Comparison of ENCODE assay signal across 8 cellular contexts in genomic region chr11:74018331-74019005, GRCh38. TPM values are rescaled to one million over a fixed set of nuclear protein-coding genes. Genes with fewer than 3 reads are reported as not detected.
DNase-seq lines count a peak whose midpoint lies in the region; ATAC-seq and TF ChIP-seq lines count a peak whose summit lies in the region.

No MANE protein-coding gene starts in this region.

- intact Hi-C loops in Calu3 (cut with micrococcal nuclease; ENCODE audit: unreplicated experiment): no loop called here
- intact Hi-C loops in posterior vena cava (cut with DNase I): loop anchor here in 1 of 2 donors (5.0 kb wide), 1 partner anchor 36 kb away; the partner anchor contains the start of gene UCP2

- no peaks in the 10 kb centered on the region for H3K9me3 ChIP-seq in RWPE2 (ENCODE audit: severe bottlenecking)
- no peaks in the 10 kb centered on the region for H3K9me3 ChIP-seq in gastroesophageal sphincter

- no peak overlapping the region for H3K4me3 Mint-ChIP-seq in Calu3 (ENCODE audit: low read depth, unreplicated experiment)

- TF ChIP-seq POLR2A in gastroesophageal sphincter (IDR thresholded peaks at IDR 0.05): no peak

- H3K4me3 ChIP-seq in RWPE2 (ENCODE audit: severe bottlenecking): no peak overlapping the region
- no peak overlapping the region for H3K4me3 ChIP-seq in gastroesophageal sphincter

- no peak overlapping the region for H3K27ac Mint-ChIP-seq in Calu3 (ENCODE audit: unreplicated experiment)

- no peaks in the 10 kb centered on the region for H3K36me3 Mint-ChIP-seq in Calu3 (ENCODE audit: insufficient read depth, unreplicated experiment)

- CTCF ChIA-PET in Calu3 (lab: Charles Lee): interaction anchor here (0.8 to 1.6 kb wide), 2 partner anchors 8 to 12 kb away, joined by 3 to 5 read pairs; no protein-coding TSS in a partner anchor

- DNase-seq in Calu3: peak; percentile 79
- DNase-seq in RWPE2 (ENCODE audit: low spot score): no peak
- DNase-seq in posterior vena cava (ENCODE audit: low spot score): peak; percentile 97
- no peak for DNase-seq in NK-92 (lab: John Stamatoyannopoulos, UW; ENCODE audit: unreplicated experiment)
- no peak for DNase-seq in GM19238 (ENCODE audit: insufficient read length, low spot score)

- TF ChIP-seq CTCF in Calu3 (IDR thresholded peaks at IDR 0.05; ENCODE audit: unreplicated experiment) (no peak), RWPE2 (IDR thresholded peaks at IDR 0.05; ENCODE audit: poor library complexity, severe bottlenecking) (no peak), gastroesophageal sphincter (IDR thresholded peaks at IDR 0.05) (peak in 1 of 4 experiments; percentile 4)

- no peaks in the 10 kb centered on the region for H3K4me1 Mint-ChIP-seq in Calu3 (ENCODE audit: low read depth, unreplicated experiment)

- H3K27me3 ChIP-seq in RWPE2 (ENCODE audit: insufficient read depth, poor library complexity, severe bottlenecking): no peaks in the 10 kb centered on the region
- H3K27me3 ChIP-seq in gastroesophageal sphincter: no peaks in the 10 kb centered on the region

- no peak overlapping the region for H3K27ac ChIP-seq in RWPE2 (ENCODE audit: poor library complexity, severe bottlenecking)
- H3K27ac ChIP-seq in gastroesophageal sphincter: peak overlapping the region; percentile 51 to 84 (median 78)

- H3K4me1 ChIP-seq in RWPE2 (ENCODE audit: insufficient read depth, poor library complexity, severe bottlenecking): no peaks in the 10 kb centered on the region
- H3K4me1 ChIP-seq in gastroesophageal sphincter: peaks cover 3 to 27% (median 21%) of the 10 kb centered on the region in 3 donors

- H3K27me3 Mint-ChIP-seq in Calu3 (ENCODE audit: unreplicated experiment): no peaks in the 10 kb centered on the region

- ATAC-seq in RWPE2 (ENCODE audit: low read depth) (peak; percentile 21; the same call in 1 of the 3 replicates), gastroesophageal sphincter (peak; percentile 97), GM18868 (IDR thresholded peaks at IDR 0.05; ENCODE audit: unreplicated experiment) (no peak), HG03571 (IDR thresholded peaks at IDR 0.05; ENCODE audit: unreplicated experiment) (no peak)

- H3K9me3 Mint-ChIP-seq in Calu3 (ENCODE audit: low read depth, unreplicated experiment): no peaks in the 10 kb centered on the region

- 0 out of 2 replicates have a peak, but pooled peaks cover 2% of the 10 kb centered on the region for H3K36me3 ChIP-seq in RWPE2 (ENCODE audit: low read depth)
- peaks cover 0 to 44% of the 10 kb centered on the region in 2 donors for H3K36me3 ChIP-seq in gastroesophageal sphincter

- WGBS in gastroesophageal sphincter (ENCODE audit: low coverage in 1 of 2), 2 donors: 65 to 87% methylated on average over 3 to 6 of the region's 9 CpGs

- no peak for TF ChIP-seq EP300 in gastroesophageal sphincter (IDR thresholded peaks at IDR 0.05)

- no TSS peak for BruUV-seq in Calu3 (replicated peaks; lab: Mats Ljungman, UMichigan)

RNA-seq across cellular contexts. Expression of gene UCP3, which starts 9.6 kb away (rescaled TPM):
- total RNA-seq in Calu3 (2022) (1.9 and 3.4 TPM in 2 replicates), gastroesophageal sphincter (1 to 10 TPM in 3 of 4 donors, under 1 TPM in 1; 0.64 to 2.5 (median 1.6) TPM), posterior vena cava (1 to 10 TPM; 1.1 to 1.9 TPM)

RNA-seq across cellular contexts. Expression of gene UCP2, which starts 35.8 kb away (rescaled TPM):
- total RNA-seq in Calu3 (2022) (14.7 and 16.6 TPM in 2 replicates), gastroesophageal sphincter (10 to 100 TPM in 3 of 4 donors, 1 to 10 TPM in 1; 5.8 to 37.2 (median 33.2) TPM), posterior vena cava (10 to 100 TPM; 22.8 to 38.7 TPM)

Comparison
In these comparisons a context has a peak if more than half of its experiments do, and no peak if none do; other contexts are left out.
1. DNase-seq: peak in Calu3 (single experiment) and posterior vena cava (single experiment); none in RWPE2 (single experiment), NK-92 (single experiment) and GM19238 (single experiment).
2. ATAC-seq: peak in RWPE2 (single experiment) and gastroesophageal sphincter (single experiment); none in GM18868 (single experiment) and HG03571 (single experiment).